Comparison of ENCODE assay signal across 20 cellular contexts in genomic region chr5:141596867-141597266, GRCh38. TPM values are rescaled to one million over a fixed set of nuclear protein-coding genes. Genes with fewer than 3 reads are reported as not detected.
DNase-seq lines count a peak whose midpoint lies in the region; ATAC-seq and TF ChIP-seq lines count a peak whose summit lies in the region.
"Had no signal": no experiment of that assay in that cellular context is flagged by ENCODE, and none has a peak within 500 bp of the region (broad histone marks: within the 10 kb centered on the region; RNA-seq: fewer than 3 reads in every experiment).

No MANE protein-coding gene starts in this region.

- peaks cover 3% of the 10 kb centered on the region; the same call in 1 of the 2 replicates for H3K4me1 ChIP-seq in HEK293 (ENCODE audit: control insufficient read depth, insufficient read depth, low read length)
- peaks cover 78% of the 10 kb centered on the region in 2 donors for H3K4me1 ChIP-seq in gastrocnemius medialis

- H3K27ac ChIP-seq in HEK293 (ENCODE audit: extremely low read depth, low read depth, low read length) (no peak overlapping the region), gastrocnemius medialis (peak overlapping the region; percentile 89 to 94 (median 91))
- H3K27ac ChIP-seq: brain microvascular endothelial cell, HL-60, right atrium auricular region, transverse colon had no signal

- intact Hi-C loops in gastrocnemius medialis (cut with DNase I; ENCODE audit: low total_unique reads) (no loop called here), posterior vena cava (cut with DNase I) (no loop called here)

- peaks cover 70% of the 10 kb centered on the region for H3K4me1 Mint-ChIP-seq in activated T-cell treated with anti-CD3 and anti-CD28 coated beads, Interleukin-2, amount 50 U/mL, for 72 hours (ENCODE audit: low read depth)
- peaks cover 67% of the 10 kb centered on the region for H3K4me1 Mint-ChIP-seq in activated naive CD8-positive, alpha-beta T cell treated with anti-CD3 and anti-CD28 coated beads, Interleukin-2, amount 50 U/mL, for 24 hours

- ATAC-seq in activated T-cell treated with anti-CD3 and anti-CD28 coated beads, Interleukin-2, amount 50 U/mL, for 72 hours (replicated peaks in 1 of 2), result no peak
- no peak for ATAC-seq in activated naive CD8-positive, alpha-beta T cell treated with anti-CD3 and anti-CD28 coated beads, Interleukin-2, amount 50 U/mL, for 24 hours
- ATAC-seq in gastrocnemius medialis (no peak), GM21786 (IDR thresholded peaks at IDR 0.05; ENCODE audit: unreplicated experiment) (no peak)

- H3K36me3 ChIP-seq in HEK293 (ENCODE audit: control insufficient read depth in 2 of 2, insufficient read depth in 1 of 2, low read length in 2 of 2) (peaks cover 0 to 5% of the 10 kb centered on the region in 2 experiments; a peak in 1 of 3 replicates), gastrocnemius medialis (peaks cover 0 to 16% of the 10 kb centered on the region in 2 donors)
- H3K36me3 ChIP-seq: brain microvascular endothelial cell, right atrium auricular region, transverse colon had no signal

- in situ Hi-C loops in gastrocnemius medialis (cut with MboI; ENCODE audit: low sequenced_read_pairs in 4 of 4), result no loop called here

- CTCF ChIA-PET in HEK293 (lab: Yijun Ruan, JAX), result interaction anchor here (0.6 to 3.1 kb wide), 5 partner anchors 12 to 199 kb away, joined by 3 to 28 read pairs (median 4); partner anchors contain the start of genes DIAPH1 and PCDHGB5

- POLR2A ChIA-PET in HEK293 (lab: Yijun Ruan, JAX), result interaction anchor here (2.1 kb wide), 1 partner anchor 40 kb away, joined by 7 read pairs; the partner anchor contains the start of gene RELL2

- no peak for DNase-seq in activated T-cell treated with anti-CD3 and anti-CD28 coated beads, Interleukin-2, amount 50 U/mL, for 72 hours
- no peak for DNase-seq in activated T-cell treated with anti-CD3 and anti-CD28 coated beads, Interleukin-2, amount 50 U/mL, for 48 hours
- DNase-seq in activated naive CD8-positive, alpha-beta T cell treated with anti-CD3 and anti-CD28 coated beads, Interleukin-2, amount 50 U/mL, for 24 hours, result no peak
- DNase-seq in gastrocnemius medialis (no peak), GM19240 (ENCODE audit: insufficient read length, low spot score) (no peak), posterior vena cava (ENCODE audit: low spot score) (no peak)
- DNase-seq: ACHN; brain microvascular endothelial cell; foreskin melanocyte; H7; IMR-90; left colon; NCI-H187; NCI-H345; stimulated activated naive CD4-positive, alpha-beta T cell treated with Interleukin-2 at 50 U/mL for 16 hours; transverse colon had no signal

- TF ChIP-seq CTCF in HEK293 (tag by site-specific recombination; IDR thresholded peaks at IDR 0.05) (no peak), gastrocnemius medialis (IDR thresholded peaks at IDR 0.05 in 4 of 5, conservative IDR thresholded peaks at IDR 0.05 in 1 of 5) (no peak)

- H3K4me3 Mint-ChIP-seq in activated T-cell treated with anti-CD3 and anti-CD28 coated beads, Interleukin-2, amount 50 U/mL, for 72 hours, result peak overlapping the region in 1 of 2 donors; percentile 55
- H3K4me3 Mint-ChIP-seq in activated naive CD8-positive, alpha-beta T cell treated with anti-CD3 and anti-CD28 coated beads, Interleukin-2, amount 50 U/mL, for 24 hours, result no peak overlapping the region

- no peaks in the 10 kb centered on the region for H3K27me3 ChIP-seq in gastrocnemius medialis
- H3K27me3 ChIP-seq: brain microvascular endothelial cell, right atrium auricular region, transverse colon had no signal

- H3K4me3 ChIP-seq in HEK293 (ENCODE audit: low read depth, low read length), result no peak overlapping the region
- H3K4me3 ChIP-seq in gastrocnemius medialis, result no peak overlapping the region
- H3K4me3 ChIP-seq: right atrium auricular region, transverse colon had no signal

- peaks cover 0 to 1% of the 10 kb centered on the region in 2 donors for H3K36me3 Mint-ChIP-seq in activated T-cell treated with anti-CD3 and anti-CD28 coated beads, Interleukin-2, amount 50 U/mL, for 72 hours (ENCODE audit: insufficient read depth in 2 of 2)
- peaks cover 27% of the 10 kb centered on the region for H3K36me3 Mint-ChIP-seq in activated naive CD8-positive, alpha-beta T cell treated with anti-CD3 and anti-CD28 coated beads, Interleukin-2, amount 50 U/mL, for 24 hours (ENCODE audit: low read depth)

- H3K27ac Mint-ChIP-seq in activated T-cell treated with anti-CD3 and anti-CD28 coated beads, Interleukin-2, amount 50 U/mL, for 72 hours, result peak overlapping the region; percentile 83
- H3K27ac Mint-ChIP-seq in activated naive CD8-positive, alpha-beta T cell treated with anti-CD3 and anti-CD28 coated beads, Interleukin-2, amount 50 U/mL, for 24 hours, result peak overlapping the region; percentile 56

- H3K27me3 Mint-ChIP-seq in activated T-cell treated with anti-CD3 and anti-CD28 coated beads, Interleukin-2, amount 50 U/mL, for 72 hours (ENCODE audit: low read depth), result no peaks in the 10 kb centered on the region
- H3K27me3 Mint-ChIP-seq in activated naive CD8-positive, alpha-beta T cell treated with anti-CD3 and anti-CD28 coated beads, Interleukin-2, amount 50 U/mL, for 24 hours, result no peaks in the 10 kb centered on the region

- H3K9me3 ChIP-seq in HEK293 (ENCODE audit: control insufficient read depth, insufficient read depth, low read depth, low read length) (no peaks in the 10 kb centered on the region), gastrocnemius medialis (no peaks in the 10 kb centered on the region)
- H3K9me3 ChIP-seq: right atrium auricular region, transverse colon had no signal

- no peak for TF ChIP-seq POLR2A in gastrocnemius medialis (IDR thresholded peaks at IDR 0.05)

- no peaks in the 10 kb centered on the region for H3K9me3 Mint-ChIP-seq in activated T-cell treated with anti-CD3 and anti-CD28 coated beads, Interleukin-2, amount 50 U/mL, for 72 hours
- no peaks in the 10 kb centered on the region for H3K9me3 Mint-ChIP-seq in activated naive CD8-positive, alpha-beta T cell treated with anti-CD3 and anti-CD28 coated beads, Interleukin-2, amount 50 U/mL, for 24 hours

TF ChIP-seq in HEK293, 187 proteins besides CTCF, POLR2A, EP300 and RAD21:
- TF ChIP-seq ZNF692 (tag by site-specific recombination; IDR thresholded peaks at IDR 0.05) (no peak), ZNF843 (tag by site-specific recombination; IDR thresholded peaks at IDR 0.05) (no peak), KLF16 (tag by site-specific recombination; IDR thresholded peaks at IDR 0.05) (no peak), ZNF133 (tag by site-specific recombination; IDR thresholded peaks at IDR 0.05) (peak; percentile 94), ZNF558 (tag by site-specific recombination; IDR thresholded peaks at IDR 0.05) (no peak), ZNF146 (tag by site-specific recombination; IDR thresholded peaks at IDR 0.05) (no peak), SP7 (tag by site-specific recombination; IDR thresholded peaks at IDR 0.05) (no peak)

RNA-seq across cellular contexts. Expression of gene DIAPH1, which starts 21.9 kb away (rescaled TPM):
- total RNA-seq in activated T-cell treated with anti-CD3 and anti-CD28 coated beads, Interleukin-2, amount 50 U/mL, for 72 hours, result 100 to 1,000 TPM; 162 to 165 TPM
- total RNA-seq in gastrocnemius medialis, result 100 to 1,000 TPM in 3 of 4 donors, 10 to 100 TPM in 1; 98.3 to 324 (median 214) TPM
- total RNA-seq in posterior vena cava, result 10 to 100 TPM; 52.3 to 83.8 TPM

RNA-seq across cellular contexts. Expression of gene HDAC3, which starts 39.8 kb away (rescaled TPM):
- 10 to 100 TPM; 64.1 to 69.2 TPM for total RNA-seq in activated T-cell treated with anti-CD3 and anti-CD28 coated beads, Interleukin-2, amount 50 U/mL, for 72 hours
- 10 to 100 TPM; 29.8 to 40.7 (median 35.7) TPM for total RNA-seq in gastrocnemius medialis
- total RNA-seq in posterior vena cava, result 10 to 100 TPM; 30.3 to 34.7 TPM

RNA-seq across cellular contexts. Expression of gene RELL2, which starts 39.9 kb away (rescaled TPM):
- total RNA-seq in activated T-cell treated with anti-CD3 and anti-CD28 coated beads, Interleukin-2, amount 50 U/mL, for 72 hours, result 10 to 100 TPM; 14.6 to 19.5 TPM
- total RNA-seq in gastrocnemius medialis (1 to 10 TPM in 1 of 4 donors, under 1 TPM in 1, not detected in 2; 0.16 to 1.1 TPM), posterior vena cava (1 to 10 TPM; 2.5 to 3.0 TPM)

RNA-seq across cellular contexts. Expression of gene FCHSD1, which starts 54.4 kb away (rescaled TPM):
- total RNA-seq in activated T-cell treated with anti-CD3 and anti-CD28 coated beads, Interleukin-2, amount 50 U/mL, for 72 hours, result 10 to 100 TPM; 54.1 to 61.1 TPM
- total RNA-seq in gastrocnemius medialis (1 to 10 TPM in 1 of 4 donors, under 1 TPM in 3; 0.32 to 2.6 (median 0.65) TPM), posterior vena cava (10 to 100 TPM; 11.6 to 13.6 TPM)
